Comparison of ENCODE assay signal across 12 cellular contexts in genomic region chr7:151844080-151844827, GRCh38. TPM values are rescaled to one million over a fixed set of nuclear protein-coding genes. Genes with fewer than 3 reads are reported as not detected.
DNase-seq lines count a peak whose midpoint lies in the region; ATAC-seq, FAIRE-seq and TF ChIP-seq lines count a peak whose summit lies in the region.
"Had no signal": no experiment of that assay in that cellular context is flagged by ENCODE, and none has a peak within 500 bp of the region (broad histone marks: within the 10 kb centered on the region; RNA-seq: fewer than 3 reads in every experiment).

No MANE protein-coding gene starts in this region.

- CTCF ChIA-PET in AG04450 (lab: Charles Lee) (no interaction called here), HepG2 (lab: Yijun Ruan, JAX; ENCODE audit: low intra/inter-chr PET ratio, low total read pairs) (no interaction called here)

- no peak for TF ChIP-seq RAD21 in HepG2 (CRISPR knock-in tag; IDR thresholded peaks at IDR 0.05)

- peaks cover 11% of the 10 kb centered on the region for H3K27me3 ChIP-seq in AG04450 (ENCODE audit: control insufficient read depth, insufficient read depth, low read length)
- peaks cover 0 to 3% of the 10 kb centered on the region in 2 experiments; a peak in 2 of 5 replicates for H3K27me3 ChIP-seq in HepG2 (ENCODE audit: control insufficient read depth in 1 of 2, insufficient read depth in 2 of 2, low read length in 2 of 2)

- H3K36me3 ChIP-seq in HepG2 (replicated peaks in 1 of 2; ENCODE audit: control insufficient read depth in 1 of 2, insufficient read depth in 2 of 2, low read length in 2 of 2): no peaks in the 10 kb centered on the region

- no peak overlapping the region for H2AFZ ChIP-seq in HepG2 (ENCODE audit: low read length)

- H3K9ac ChIP-seq in HepG2 (ENCODE audit: insufficient read depth, low read depth, low read length): no peak overlapping the region

- in situ Hi-C loops in astrocyte of the spinal cord (cut with HindIII; ENCODE audit: low sequenced_read_pairs): no loop called here
- in situ Hi-C loops in HepG2 (cut with HindIII; ENCODE audit: extremely low pct_ligation_motif_present, low pct_unique_long_range_greater_than_20kb): no loop called here

- intact Hi-C loops in HepG2 (cut with micrococcal nuclease; ENCODE audit: unreplicated experiment): no loop called here

- no peak for TF ChIP-seq POLR2A in HepG2 (IDR thresholded peaks at IDR 0.05; ENCODE audit: insufficient read depth in 1 of 2, low read depth in 2 of 2, low read length in 2 of 2)

- H3K4me1 ChIP-seq in HepG2 (ENCODE audit: insufficient read depth, low read length): peaks cover 15% of the 10 kb centered on the region

- DNase-seq in AG04450 (ENCODE audit: low read depth, low spot score) (peak; percentile 6), astrocyte of the spinal cord (ENCODE audit: low read depth, low spot score) (peak; percentile 76), HepG2 (ENCODE audit: low spot score) (peak; percentile 90), T-helper 2 cell (no peak), SKM-1 treated with dmso at 0.1 percent for 144 hours (lab: John Stamatoyannopoulos, UW; ENCODE audit: unreplicated experiment) (no peak)
- DNase-seq: activated CD4-positive, alpha-beta T cell treated with anti-CD3 and anti-CD28 coated beads for 4 hours; COR-L47; glutamatergic neuron; NCI-H1436 had no signal

- H3K4me3 ChIP-seq in AG04450 (ENCODE audit: low read depth, low read length) (no peak overlapping the region), astrocyte of the spinal cord (ENCODE audit: low read depth, low read length) (no peak overlapping the region), HepG2 (replicated peaks in 1 of 3; ENCODE audit: insufficient read depth in 1 of 3, low read depth in 2 of 3, low read length in 3 of 3) (peak overlapping the region in 1 of 3 experiments; percentile 16; a peak in 1 of 6 replicates)

- no TSS peak for BruUV-seq in HepG2 (replicated peaks; lab: Mats Ljungman, UMichigan)

- H4K20me1 ChIP-seq in HepG2 (ENCODE audit: insufficient read depth, low read length): no peaks in the 10 kb centered on the region

- H3K27ac ChIP-seq in AG04450 (ENCODE audit: low read depth, low read length) (no peak overlapping the region), HepG2 (ENCODE audit: extremely low read length, insufficient read depth, low read length) (no peak overlapping the region)

- 23% methylated on average over 19 of the region's 20 CpGs for WGBS in HepG2 (ENCODE audit: low lambda C conversion rate)

- H3K79me2 ChIP-seq in HepG2 (ENCODE audit: insufficient read depth, low read length): no peaks in the 10 kb centered on the region

- POLR2A ChIA-PET in AG04450 (lab: Yijun Ruan, JAX): no interaction called here
- POLR2A ChIA-PET in HepG2 (lab: Yijun Ruan, JAX): no interaction called here

- TF ChIP-seq EP300 in HepG2 (IDR thresholded peaks at IDR 0.05; ENCODE audit: low read depth in 2 of 2, low read length in 2 of 2): 0 out of 4 replicates have a peak, but pooled peaks of 1 of the 2 experiments have one; percentile 7
- TF ChIP-seq EP300 in HepG2 (CRISPR knock-in tag; IDR thresholded peaks at IDR 0.05; ENCODE audit: borderline replicate concordance): peak; percentile 25; the same call in 1 of the 2 replicates

- H3K4me2 ChIP-seq in HepG2 (ENCODE audit: low read depth, low read length): peak overlapping the region; percentile 44

- no peaks in the 10 kb centered on the region; the same call in 1 of the 2 replicates for H3K9me3 ChIP-seq in AG04450 (ENCODE audit: control insufficient read depth, insufficient read depth, low read length)
- no peaks in the 10 kb centered on the region for H3K9me3 ChIP-seq in HepG2 (ENCODE audit: low read length)

- no peak for TF ChIP-seq CTCF in AG04450 (IDR thresholded peaks at IDR 0.05; ENCODE audit: low read depth, low read length)
- no peak for TF ChIP-seq CTCF in astrocyte of the spinal cord (IDR thresholded peaks at IDR 0.05; ENCODE audit: low read depth, low read length)
- no peak for TF ChIP-seq CTCF in HepG2 (CRISPR knock-in tag; IDR thresholded peaks at IDR 0.05)

- peak; percentile 33 for ATAC-seq in HG02798 (IDR thresholded peaks at IDR 0.05; ENCODE audit: poor library complexity, unreplicated experiment)
- peak; percentile 87 for ATAC-seq in HepG2
- ATAC-seq in GM21529 (IDR thresholded peaks at IDR 0.05; ENCODE audit: unreplicated experiment): no peak
- ATAC-seq in GM18873 (IDR thresholded peaks at IDR 0.05; ENCODE audit: low FRiP score, unreplicated experiment): no peak

- FAIRE-seq in HepG2 (lab: Jason Lieb, UNC): no peak

TF ChIP-seq in HepG2, 621 proteins besides CTCF, POLR2A, EP300 and RAD21 (continues in another document):
- TF ChIP-seq ATF7 (IDR thresholded peaks at IDR 0.05) (peak; percentile 28; the same call in 1 of the 2 replicates), ATF7 (CRISPR knock-in tag; IDR thresholded peaks at IDR 0.05) (no peak), ATF5 (CRISPR knock-in tag; IDR thresholded peaks at IDR 0.05; ENCODE audit: low read depth) (no peak), SP5 (CRISPR knock-in tag; IDR thresholded peaks at IDR 0.05; ENCODE audit: borderline replicate concordance, low read depth) (no peak), SKI (IDR thresholded peaks at IDR 0.05; ENCODE audit: partially characterized antibody) (no peak), SMAD3 (CRISPR knock-in tag; IDR thresholded peaks at IDR 0.05) (no peak), CREB1 (IDR thresholded peaks at IDR 0.05) (peak; percentile 85), CREB1 (CRISPR knock-in tag; IDR thresholded peaks at IDR 0.05) (peak; percentile 50; the same call in 1 of the 2 replicates), ARID5B (CRISPR knock-in tag; IDR thresholded peaks at IDR 0.05) (peak; percentile 67; the same call in 1 of the 2 replicates), KDM2A (CRISPR knock-in tag; IDR thresholded peaks at IDR 0.05; ENCODE audit: borderline replicate concordance, low read depth) (peak; percentile 43; the same call in 1 of the 2 replicates), FOXA3 (CRISPR knock-in tag; IDR thresholded peaks at IDR 0.05) (peak; percentile 49), MXI1 (IDR thresholded peaks at IDR 0.05; ENCODE audit: borderline replicate concordance, low read depth, low read length) (peak; percentile 41; the same call in 1 of the 3 replicates)

RNA-seq across cellular contexts. Expression of gene PRKAG2, which starts 32.7 kb away (rescaled TPM):
- polyA plus RNA-seq in AG04450 (2011; rRNA removed) (34.1 and 45.0 TPM in 2 replicates), HepG2 (2011; rRNA removed) (0.85 and 0.90 TPM in 2 replicates)
- 23.4 and 25.2 TPM in 2 replicates for polyA minus RNA-seq in AG04450 (2011; rRNA and poly(A)+ RNA removed)
- total RNA-seq in HepG2 (2016; rRNA removed; fragmentation: Illumina TruSeq; extraction: Trizol): 1.1 and 1.3 TPM in 2 replicates
- total RNA-seq in HepG2 (2016; cell fraction: cytosol; rRNA removed; fragmentation: Illumina TruSeq; extraction: Trizol; ENCODE audit: low read depth): 1.3 and 1.8 TPM in 2 replicates
- total RNA-seq in HepG2 (2016; cell fraction: insoluble cytoplasmic fraction; rRNA removed; fragmentation: Illumina TruSeq; extraction: Trizol): 1.2 and 1.3 TPM in 2 replicates
- 2.2 and 2.3 TPM in 2 replicates for total RNA-seq in HepG2 (2016; cell fraction: membrane; rRNA removed; fragmentation: Illumina TruSeq; extraction: Trizol)
- total RNA-seq in HepG2 (2016; cell fraction: nucleus; rRNA removed; fragmentation: Illumina TruSeq; extraction: Trizol): 0.78 TPM in 2 replicates
- 0.47 and 0.62 TPM in 2 replicates for polyA plus RNA-seq in HepG2 (2011; cell fraction: cytosol; rRNA removed)
- 0.83 and 1.2 TPM in 2 replicates for polyA plus RNA-seq in HepG2 (2011; cell fraction: nucleus; rRNA removed)
- polyA plus RNA-seq in HepG2 (2012): 0.30 and 0.45 TPM in 2 replicates
- 2.1 and 2.9 TPM in 2 replicates for polyA plus RNA-seq in HepG2 (2016; cell fraction: cytosol; fragmentation: Illumina TruSeq; extraction: Trizol; ENCODE audit: low read depth)
- polyA plus RNA-seq in HepG2 (2016; cell fraction: insoluble cytoplasmic fraction; fragmentation: Illumina TruSeq; extraction: Trizol; ENCODE audit: low read depth): 1.7 and 2.3 TPM in 2 replicates
- 3.3 and 3.5 TPM in 2 replicates for polyA plus RNA-seq in HepG2 (2016; cell fraction: membrane; fragmentation: Illumina TruSeq; extraction: Trizol; ENCODE audit: low read depth)
- polyA plus RNA-seq in HepG2 (2016; cell fraction: nucleus; fragmentation: Illumina TruSeq; extraction: Trizol; ENCODE audit: insufficient read depth, low read depth): 2.0 and 3.4 TPM in 2 replicates
- polyA minus RNA-seq in HepG2 (2011; rRNA and poly(A)+ RNA removed; ENCODE audit: low replicate concordance): 0.20 and 0.87 TPM in 2 replicates
- not detected in 2 replicates for polyA minus RNA-seq in HepG2 (2011; cell fraction: cytosol; rRNA and poly(A)+ RNA removed)
- polyA minus RNA-seq in HepG2 (2011; cell fraction: nucleus; rRNA and poly(A)+ RNA removed): 0.75 and 0.77 TPM in 2 replicates

Comparison
In these comparisons a context has a peak if more than half of its experiments do, and no peak if none do; other contexts are left out.
1. DNase-seq: peak in AG04450 (single experiment), astrocyte of the spinal cord (single experiment) and HepG2 (single experiment); none in T-helper 2 cell (0 of 5) and SKM-1 treated with dmso at 0.1 percent for 144 hours (single experiment).
2. ATAC-seq: peak in HG02798 (single experiment) and HepG2 (single experiment); none in GM21529 (single experiment) and GM18873 (single experiment).